ENCODE assay signal across 18 cellular contexts in genomic region chr7:31029251-31029650, GRCh38. TPM values are rescaled to one million over a fixed set of nuclear protein-coding genes. Genes with fewer than 3 reads are reported as not detected.
"Had no signal": no experiment of that assay in that cellular context is flagged by ENCODE, and none has a peak within 500 bp of the region (broad histone marks: within the 10 kb centered on the region; RNA-seq: fewer than 3 reads in every experiment).

No MANE protein-coding gene starts in this region.

- H3K36me3 ChIP-seq: MG63, SJSA1 had no signal

- H3K4me3 ChIP-seq: MG63, SJSA1, SK-N-MC had no signal

- ATAC-seq: T-cell had no signal

- H3K4me3 Mint-ChIP-seq: T-cell had no signal

- H3K27me3 ChIP-seq: MG63, SJSA1 had no signal

- H3K4me1 ChIP-seq: SJSA1 had no signal

- H3K36me3 Mint-ChIP-seq: T-cell had no signal

- H3K27ac Mint-ChIP-seq: T-cell had no signal

- H3K27ac ChIP-seq: HL-60, SJSA1, SK-N-MC had no signal

- DNase-seq: KBM-7, MG63, NCI-H1105 treated with DMSO at 0.1 percent for 48 hours, NCI-H1417 treated with DMSO at 0.1 percent for 48 hours, NCI-H146, NCI-H187 treated with DMSO at 0.1 percent for 48 hours, NCI-H2029 treated with DMSO at 0.1 percent for 48 hours, NCI-H226, NCI-H510A, NCI-H774, Right ventricle myocardium superior, RPMI8226, SIG-M5, SW 1271, T-cell had no signal

- H3K9me3 ChIP-seq: MG63, SJSA1 had no signal

RNA-seq across cellular contexts. Expression of gene ADCYAP1R1, which starts 22.9 kb away (rescaled TPM):
- total RNA-seq: SJSA1, T-cell had no signal
